In the genomic region with DNA sequence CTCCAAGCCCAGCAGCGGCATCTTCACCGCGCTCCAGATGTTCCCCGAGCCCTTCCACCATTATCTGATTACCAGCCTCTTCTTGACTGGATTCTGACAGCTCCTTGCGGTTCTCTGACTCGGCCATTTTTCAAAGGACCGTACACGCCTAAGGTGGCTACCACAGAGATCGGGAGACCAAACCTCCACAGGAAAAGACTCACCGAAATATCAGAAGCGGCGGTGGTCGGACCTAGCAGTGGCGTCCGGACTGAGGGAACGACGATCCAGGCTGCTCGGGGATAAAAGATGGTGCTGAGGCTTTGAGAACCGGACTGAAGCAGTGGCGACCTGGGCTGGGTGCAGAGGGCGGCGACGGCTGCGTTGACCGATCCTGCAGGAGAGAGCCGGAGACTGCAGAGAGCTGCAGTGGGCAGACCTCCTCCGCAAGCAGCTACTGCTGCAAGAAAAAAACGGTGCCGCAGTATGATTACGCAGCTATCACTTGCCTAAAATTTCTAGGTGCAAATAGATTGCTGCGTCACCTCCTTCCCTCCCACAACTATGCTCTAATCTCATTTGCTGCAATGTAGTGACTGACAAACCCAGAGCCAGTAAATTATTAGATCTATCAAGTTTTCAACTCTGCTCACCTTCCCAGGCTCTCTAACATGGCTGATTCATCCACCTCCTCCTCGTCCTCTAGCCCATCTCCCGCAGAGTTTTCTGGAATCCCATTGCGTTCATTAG, we compare ENCODE assay signal across 8 cellular contexts. TPM values are rescaled to one million over a fixed set of nuclear protein-coding genes. Genes with fewer than 3 reads are reported as not detected.
DNase-seq lines count a peak whose midpoint lies in the region; ATAC-seq and TF ChIP-seq lines count a peak whose summit lies in the region.

A gene with protein sequence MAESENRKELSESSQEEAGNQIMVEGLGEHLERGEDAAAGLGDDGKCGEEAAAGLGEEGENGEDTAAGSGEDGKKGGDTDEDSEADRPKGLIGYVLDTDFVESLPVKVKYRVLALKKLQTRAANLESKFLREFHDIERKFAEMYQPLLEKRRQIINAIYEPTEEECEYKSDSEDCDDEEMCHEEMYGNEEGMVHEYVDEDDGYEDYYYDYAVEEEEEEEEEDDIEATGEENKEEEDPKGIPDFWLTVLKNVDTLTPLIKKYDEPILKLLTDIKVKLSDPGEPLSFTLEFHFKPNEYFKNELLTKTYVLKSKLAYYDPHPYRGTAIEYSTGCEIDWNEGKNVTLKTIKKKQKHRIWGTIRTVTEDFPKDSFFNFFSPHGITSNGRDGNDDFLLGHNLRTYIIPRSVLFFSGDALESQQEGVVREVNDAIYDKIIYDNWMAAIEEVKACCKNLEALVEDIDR (minus strand): TSS at position 486 of the 729 bp plus-strand sequence. CDS start 359 bp downstream, at position 127.

- TF ChIP-seq CTCF in endodermal cell (conservative IDR thresholded peaks at IDR 0.05): no peak

- H3K4me1 Mint-ChIP-seq in activated CD4-positive, alpha-beta memory T cell treated with anti-CD3 and anti-CD28 coated beads, Interleukin-2, amount 10 ng/mL, durations not matched to agents 7 days and 5 days: peaks cover 14% of the 10 kb centered on the region
- H3K4me1 Mint-ChIP-seq in endodermal cell (peaks cover 5% of the 10 kb centered on the region), memory B cell (peaks cover 6% of the 10 kb centered on the region)

- H3K9me3 ChIP-seq in endodermal cell (ENCODE audit: control insufficient read depth, low read length): no peaks in the 10 kb centered on the region

- DNase-seq in DMS 273 (lab: John Stamatoyannopoulos, UW; ENCODE audit: unreplicated experiment) (peak; percentile 7), DMS 273 treated with DMSO at 0.1 percent for 48 hours (lab: John Stamatoyannopoulos, UW) (no peak), endodermal cell (peak; percentile 71), memory B cell (ENCODE audit: low spot score in 2 of 2) (no peak), KG1 (lab: John Stamatoyannopoulos, UW) (no peak)
- peak; percentile 42 for DNase-seq in activated CD4-positive, alpha-beta memory T cell treated with anti-CD3 and anti-CD28 coated beads, Interleukin-2, amount 10 ng/mL, durations not matched to agents 7 days and 5 days
- DNase-seq in stimulated activated CD8-positive, alpha-beta memory T cell treated with anti-CD3 and anti-CD28 coated beads, Interleukin-4, amount 100 ng/mL, for 48 hours: peak; percentile 31

- WGBS in endodermal cell (ENCODE audit: insufficient coverage in 1 of 2, insufficient read length in 1 of 2), 2 experiments: 0% methylated on average over 1 to 34 of the region's 34 CpGs

- ATAC-seq in HG03469 (IDR thresholded peaks at IDR 0.05; ENCODE audit: unreplicated experiment) (peak; percentile 97), memory B cell (ENCODE audit: low read depth) (peak; percentile 82)

- POLR2A ChIA-PET in activated CD4-positive, alpha-beta memory T cell treated with anti-CD3 and anti-CD28 coated beads, Interleukin-2, amount 10 ng/mL, durations not matched to agents 7 days and 5 days (lab: Charles Lee): interaction anchor here (1.2 kb wide), 1 partner anchor 14 kb away, joined by 3 read pairs; no protein-coding TSS in a partner anchor

- CTCF ChIA-PET in activated CD4-positive, alpha-beta memory T cell treated with anti-CD3 and anti-CD28 coated beads, Interleukin-2, amount 10 ng/mL, durations not matched to agents 7 days and 5 days (lab: Charles Lee): interaction anchor here (1.4 kb wide), 1 partner anchor 14 kb away, joined by 4 read pairs; no protein-coding TSS in a partner anchor

- peak within 1 kb of the TSS; percentile 69 for H3K27ac Mint-ChIP-seq in activated CD4-positive, alpha-beta memory T cell treated with anti-CD3 and anti-CD28 coated beads, Interleukin-2, amount 10 ng/mL, durations not matched to agents 7 days and 5 days
- H3K27ac Mint-ChIP-seq in endodermal cell (peak within 1 kb of the TSS; percentile 78), memory B cell (peak within 1 kb of the TSS; percentile 84)

- no peak within 1 kb of the TSS for H3K27ac ChIP-seq in endodermal cell (ENCODE audit: low read depth, low read length)

- H3K36me3 Mint-ChIP-seq in activated CD4-positive, alpha-beta memory T cell treated with anti-CD3 and anti-CD28 coated beads, Interleukin-2, amount 10 ng/mL, durations not matched to agents 7 days and 5 days (ENCODE audit: low read depth): no peaks in the 10 kb centered on the region
- no peaks in the 10 kb centered on the region for H3K36me3 Mint-ChIP-seq in endodermal cell (ENCODE audit: low read depth)
- H3K36me3 Mint-ChIP-seq in memory B cell: no peaks in the 10 kb centered on the region

- peak within 1 kb of the TSS; percentile 84 for H3K4me3 Mint-ChIP-seq in activated CD4-positive, alpha-beta memory T cell treated with anti-CD3 and anti-CD28 coated beads, Interleukin-2, amount 10 ng/mL, durations not matched to agents 7 days and 5 days
- H3K4me3 Mint-ChIP-seq in endodermal cell (peak within 1 kb of the TSS; percentile 79), memory B cell (peak within 1 kb of the TSS; percentile 78)

- peaks cover 4% of the 10 kb centered on the region for H3K27me3 Mint-ChIP-seq in activated CD4-positive, alpha-beta memory T cell treated with anti-CD3 and anti-CD28 coated beads, Interleukin-2, amount 10 ng/mL, durations not matched to agents 7 days and 5 days
- H3K27me3 Mint-ChIP-seq in endodermal cell (ENCODE audit: insufficient read depth) (peaks cover 6% of the 10 kb centered on the region), memory B cell (peaks cover 3% of the 10 kb centered on the region)

- no peaks in the 10 kb centered on the region for H3K9me3 Mint-ChIP-seq in activated CD4-positive, alpha-beta memory T cell treated with anti-CD3 and anti-CD28 coated beads, Interleukin-2, amount 10 ng/mL, durations not matched to agents 7 days and 5 days
- H3K9me3 Mint-ChIP-seq in endodermal cell: peaks cover 37% of the 10 kb centered on the region
- no peaks in the 10 kb centered on the region for H3K9me3 Mint-ChIP-seq in memory B cell

- H3K27me3 ChIP-seq in endodermal cell (ENCODE audit: control insufficient read depth, insufficient read depth, low read length, poor library complexity, severe bottlenecking): no peaks in the 10 kb centered on the region

- peak within 1 kb of the TSS; percentile 55 for H3K9ac ChIP-seq in endodermal cell (ENCODE audit: extremely low read depth, low read length, poor library complexity, severe bottlenecking)

- peak within 1 kb of the TSS; percentile 86 for H3K4me3 ChIP-seq in endodermal cell (ENCODE audit: low read length)

- no peaks in the 10 kb centered on the region for H3K36me3 ChIP-seq in endodermal cell (ENCODE audit: control insufficient read depth, insufficient read depth, low read length)

- H3K4me1 ChIP-seq in endodermal cell (ENCODE audit: control insufficient read depth, insufficient read depth, low read length): no peaks in the 10 kb centered on the region

RNA-seq across cellular contexts. Expression of the gene that starts here (rescaled TPM):
- total RNA-seq in activated CD4-positive, alpha-beta memory T cell treated with anti-CD3 and anti-CD28 coated beads, Interleukin-2, amount 10 ng/mL, durations not matched to agents 7 days and 5 days: 1 to 10 TPM; 2.6 to 2.8 TPM
- total RNA-seq in endodermal cell: 1 to 10 TPM; 5.7 to 6.9 TPM
- 7.7 TPM for polyA plus RNA-seq in endodermal cell (2013, experiment 1 of 2)
- polyA plus RNA-seq in endodermal cell (2013, experiment 2 of 2): 7.3 TPM

Comparison
In these comparisons a context has a peak if more than half of its experiments do, and no peak if none do; other contexts are left out.
1. DNase-seq: peak in DMS 273 (single experiment), activated CD4-positive, alpha-beta memory T cell treated with anti-CD3 and anti-CD28 coated beads, Interleukin-2, amount 10 ng/mL, durations not matched to agents 7 days and 5 days (single experiment), endodermal cell (single experiment) and stimulated activated CD8-positive, alpha-beta memory T cell treated with anti-CD3 and anti-CD28 coated beads, Interleukin-4, amount 100 ng/mL, for 48 hours (single experiment); none in DMS 273 treated with DMSO at 0.1 percent for 48 hours (single experiment), memory B cell (0 of 2) and KG1 (single experiment).
2. Peak in every context shown above with its lines, with median percentiles within 50 percentile points of each other: H3K27ac Mint-ChIP-seq and H3K4me3 Mint-ChIP-seq.